Comparison of ENCODE assay signal across 22 cellular contexts in the genomic region with DNA sequence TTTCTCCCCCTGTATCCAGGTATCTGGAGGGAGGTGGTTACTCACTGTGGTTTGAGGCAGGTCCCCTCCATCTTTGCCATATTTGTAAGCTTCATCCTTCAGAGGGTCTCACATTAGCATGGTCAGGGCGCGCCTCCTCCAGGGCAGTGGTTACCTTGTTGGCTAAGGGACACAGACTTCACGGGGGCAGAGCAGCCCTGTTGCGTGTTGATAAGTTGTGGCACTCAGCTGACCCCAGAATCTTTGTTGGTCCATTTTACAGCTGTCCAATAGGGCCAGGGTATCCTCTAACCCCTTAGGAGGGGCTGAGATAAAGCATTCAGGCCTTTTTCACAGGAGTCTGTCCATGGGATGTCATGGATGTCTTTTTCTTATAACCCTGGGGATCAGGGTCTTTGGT. TPM values are rescaled to one million over a fixed set of nuclear protein-coding genes. Genes with fewer than 3 reads are reported as not detected.
DNase-seq lines count a peak whose midpoint lies in the region; TF ChIP-seq lines count a peak whose summit lies in the region.
"Had no signal": no experiment of that assay in that cellular context is flagged by ENCODE, and none has a peak within 500 bp of the region (broad histone marks: within the 10 kb centered on the region; RNA-seq: fewer than 3 reads in every experiment).

No MANE protein-coding gene starts in this region.

- H3K36me3 ChIP-seq in right atrium auricular region, result no peaks in the 10 kb centered on the region
- H3K36me3 ChIP-seq in mesenchymal stem cell (ENCODE audit: control insufficient read depth in 1 of 2, insufficient read depth in 2 of 2, low read depth in 1 of 2, low read length in 2 of 2), result no peaks in the 10 kb centered on the region
- H3K36me3 ChIP-seq: BE2C, BLaER1 had no signal

- H3K9me3 ChIP-seq in right atrium auricular region, result no peaks in the 10 kb centered on the region
- no peaks in the 10 kb centered on the region for H3K9me3 ChIP-seq in mesenchymal stem cell (ENCODE audit: control insufficient read depth, low read length)
- H3K9me3 ChIP-seq: BE2C, BLaER1 had no signal

- H3K14ac ChIP-seq in mesenchymal stem cell (ENCODE audit: low read length in 2 of 2), result peak overlapping the region in 1 of 2 experiments; percentile 42

- no peak overlapping the region for H3K9ac ChIP-seq in mesenchymal stem cell (ENCODE audit: low read length)
- H3K9ac ChIP-seq: BLaER1 had no signal

- H2BK5ac ChIP-seq in mesenchymal stem cell (ENCODE audit: low read depth, low read length, poor library complexity, severe bottlenecking), result no peak overlapping the region

- DNase-seq in right atrium auricular region (ENCODE audit: low spot score), result peak; percentile 18
- DNase-seq in cardiac septum (ENCODE audit: low spot score), result no peak
- DNase-seq in activated CD8-positive, alpha-beta memory T cell treated with anti-CD3 and anti-CD28 coated beads, Interleukin-2, amount 50 U/mL, for 48 hours, result peak; percentile 42
- DNase-seq in mesenchymal stem cell, result no peak
- DNase-seq in stimulated activated CD4-positive, alpha-beta T cell treated with anti-CD3 and anti-CD28 coated beads, Interleukin-4, amount 100 ng/mL, for 4 hours, result no peak
- no peak for DNase-seq in GM10266 (ENCODE audit: extremely low spot score)
- DNase-seq: 8988T; ACHN; BE2C; C1 segment of cervical spinal cord; CD4-positive, alpha-beta memory T cell; CD4-positive, CD25-positive, alpha-beta regulatory T cell; CD8-positive, alpha-beta memory T cell; COR-L47; DMS 273 treated with DMSO at 0.1 percent for 48 hours; DMS153; DMS53; DMS79; DND-41; EL; GDM1 had no signal

- H4K8ac ChIP-seq in mesenchymal stem cell (ENCODE audit: low read length), result peak overlapping the region; percentile 57

- WGBS in mesenchymal stem cell, result 88% methylated on average over 4 of the region's 4 CpGs

- no peak overlapping the region for H3K18ac ChIP-seq in mesenchymal stem cell (ENCODE audit: low read depth in 1 of 2, low read length in 2 of 2)

- no peak overlapping the region for H3K4ac ChIP-seq in mesenchymal stem cell (ENCODE audit: low read depth in 1 of 2, low read length in 2 of 2)

- H2BK120ac ChIP-seq in mesenchymal stem cell (ENCODE audit: low read depth, low read length), result no peak overlapping the region

- no peak overlapping the region for H4K91ac ChIP-seq in mesenchymal stem cell (ENCODE audit: low read length)

- peak overlapping the region; percentile 16 for H2BK15ac ChIP-seq in mesenchymal stem cell (ENCODE audit: low read depth, poor library complexity, severe bottlenecking)

- H3K4me2 ChIP-seq in mesenchymal stem cell (ENCODE audit: low read length, poor library complexity, severe bottlenecking), result no peak overlapping the region
- H3K4me2 ChIP-seq: BLaER1 had no signal

- H3K79me1 ChIP-seq in mesenchymal stem cell (replicated peaks; ENCODE audit: low read length, poor library complexity, severe bottlenecking), result no peaks in the 10 kb centered on the region

- intact Hi-C loops in cardiac septum (cut with DNase I), result no loop called here

- H2AFZ ChIP-seq in mesenchymal stem cell (ENCODE audit: low read depth, low read length), result no peak overlapping the region

- H2AK5ac ChIP-seq in mesenchymal stem cell (ENCODE audit: low read length, severe bottlenecking), result no peak overlapping the region

- H3K23ac ChIP-seq in mesenchymal stem cell (ENCODE audit: low read length in 2 of 2), result no peak overlapping the region

- no peaks in the 10 kb centered on the region for H3K27me3 ChIP-seq in right atrium auricular region
- peaks cover 0 to 13% of the 10 kb centered on the region in 2 experiments for H3K27me3 ChIP-seq in mesenchymal stem cell (ENCODE audit: control insufficient read depth in 1 of 2, insufficient read depth in 1 of 2, low read length in 2 of 2)
- H3K27me3 ChIP-seq: BE2C, BLaER1 had no signal

- no peak for TF ChIP-seq CTCF in right atrium auricular region (IDR thresholded peaks at IDR 0.05)
- TF ChIP-seq CTCF in GM10266 (IDR thresholded peaks at IDR 0.05; ENCODE audit: control insufficient read depth, insufficient read depth, low read depth, missing control alignments), result no peak

- H2BK12ac ChIP-seq in mesenchymal stem cell (ENCODE audit: low read length in 2 of 2), result no peak overlapping the region

- H3K4me3 ChIP-seq in right atrium auricular region, result no peak overlapping the region
- no peak overlapping the region for H3K4me3 ChIP-seq in mesenchymal stem cell (ENCODE audit: insufficient read depth in 1 of 2, low read depth in 1 of 2, low read length in 2 of 2)
- H3K4me3 ChIP-seq: BLaER1 had no signal

- H3K4me1 ChIP-seq in right atrium auricular region (peaks cover 0 to 7% of the 10 kb centered on the region in 2 donors), mesenchymal stem cell (ENCODE audit: control insufficient read depth, insufficient read depth, low read depth, low read length) (peaks cover 7% of the 10 kb centered on the region)
- H3K4me1 ChIP-seq: BE2C had no signal

- H3K27ac ChIP-seq in right atrium auricular region (no peak overlapping the region), mesenchymal stem cell (ENCODE audit: low read length, poor library complexity, severe bottlenecking) (no peak overlapping the region)
- H3K27ac ChIP-seq: BLaER1 had no signal

RNA-seq across cellular contexts. Expression of a gene that starts 43.8 kb away (rescaled TPM):
- total RNA-seq in right atrium auricular region (1 to 10 TPM; 5.2 to 6.6 TPM), cardiac septum (2.7 TPM)
- polyA plus RNA-seq in mesenchymal stem cell (2013, experiment 1 of 2), result 48.3 TPM
- polyA plus RNA-seq in mesenchymal stem cell (2013, experiment 2 of 2), result 50.0 TPM
- polyA plus RNA-seq: CD8-positive, alpha-beta memory T cell had no signal

Comparison
In these comparisons a context has a peak if more than half of its experiments do, and no peak if none do; other contexts are left out.
1. DNase-seq: peak in right atrium auricular region (single experiment) and activated CD8-positive, alpha-beta memory T cell treated with anti-CD3 and anti-CD28 coated beads, Interleukin-2, amount 50 U/mL, for 48 hours (single experiment); none in cardiac septum (single experiment), mesenchymal stem cell (single experiment), stimulated activated CD4-positive, alpha-beta T cell treated with anti-CD3 and anti-CD28 coated beads, Interleukin-4, amount 100 ng/mL, for 4 hours (0 of 2) and GM10266 (single experiment).